19 cellular contexts compared by ENCODE assay signal in genomic region chr2:177076636-177077179, GRCh38.
"Had no signal": no experiment of that assay in that cellular context is flagged by ENCODE, and none has a peak within 500 bp of the region (broad histone marks: within the 10 kb centered on the region; RNA-seq: fewer than 3 reads in every experiment).

No MANE protein-coding gene starts in this region.

- DNase-seq: activated CD4-positive, alpha-beta T cell treated with anti-CD3 and anti-CD28 coated beads, Interleukin-2, amount 50 U/mL, for 4 hours; activated effector memory CD4-positive, alpha-beta T cell treated with Interleukin-2 at 50 U/mL for 16 hours; activated T-cell treated with anti-CD3 and anti-CD28 coated beads, Interleukin-2, amount 50 U/mL, for 1 hour; amygdala; brain microvascular endothelial cell; effector memory CD4-positive, alpha-beta T cell; erythroblast; lower lobe of right lung; midbrain; naive thymus-derived CD4-positive, alpha-beta T cell; nucleus accumbens; psoas muscle; stimulated activated naive CD4-positive, alpha-beta T cell; substantia nigra; upper lobe of left lung had no signal

- H3K4me1 ChIP-seq: lower lobe of right lung, psoas muscle had no signal

- H3K27ac ChIP-seq: brain microvascular endothelial cell, hepatocyte, lower lobe of right lung, psoas muscle, upper lobe of left lung had no signal

- H3K36me3 ChIP-seq: brain microvascular endothelial cell, lower lobe of right lung, upper lobe of left lung had no signal

- ATAC-seq: activated CD4-positive, CD25-positive, alpha-beta regulatory T cell treated with anti-CD3 and anti-CD28 coated beads, Interleukin-2, amount 50 U/mL, for 24 hours; activated naive CD4-positive, alpha-beta T cell treated with anti-CD3 and anti-CD28 coated beads, Interleukin-2, amount 50 U/mL, for 72 hours; lower lobe of right lung; naive thymus-derived CD4-positive, alpha-beta T cell; psoas muscle; sciatic nerve had no signal

- H3K27me3 ChIP-seq: brain microvascular endothelial cell, hepatocyte, upper lobe of left lung had no signal

- H3K4me3 ChIP-seq: hepatocyte, lower lobe of right lung, psoas muscle, upper lobe of left lung had no signal

- H3K9me3 ChIP-seq: lower lobe of right lung, psoas muscle, upper lobe of left lung had no signal
